Comparison of ENCODE assay signal across 8 cellular contexts in genomic region chr3:20185733-20186599, GRCh38. TPM values are rescaled to one million over a fixed set of nuclear protein-coding genes. Genes with fewer than 3 reads are reported as not detected.
A peak's percentile ranks its signal among the peaks of the same experiment; 100 is the strongest.
DNase-seq lines count a peak whose midpoint lies in the region; TF ChIP-seq lines count a peak whose summit lies in the region.

TSS of gene SGO1 (minus strand) at chr3:20186206. CDS start at chr3:20184027, 2,179 bp downstream.

- no peaks in the 10 kb centered on the region for H3K9me3 Mint-ChIP-seq in HFFc6
- H3K9me3 Mint-ChIP-seq in activated naive CD4-positive, alpha-beta T cell treated with anti-CD3 and anti-CD28 coated beads for 36 hours = no peaks in the 10 kb centered on the region

- TF ChIP-seq CTCF in HFFc6 (IDR thresholded peaks at IDR 0.05) (no peak), NB4 (IDR thresholded peaks at IDR 0.05; ENCODE audit: low read depth, low read length) (no peak)

- CTCF ChIA-PET in activated naive CD4-positive, alpha-beta T cell treated with anti-CD3 and anti-CD28 coated beads for 36 hours (lab: Charles Lee) = interaction anchor here (0.8 to 1.0 kb wide), 3 partner anchors 82 to 320 kb away, joined by 3 read pairs; no protein-coding TSS in a partner anchor

- H3K4me1 Mint-ChIP-seq in HFFc6 (ENCODE audit: low read depth) = no peaks in the 10 kb centered on the region
- H3K4me1 Mint-ChIP-seq in activated naive CD4-positive, alpha-beta T cell treated with anti-CD3 and anti-CD28 coated beads for 36 hours (ENCODE audit: low read depth) = peaks cover 2% of the 10 kb centered on the region

- peak within 1 kb of the TSS; percentile 87 for H3K27ac ChIP-seq in temporal lobe (ENCODE audit: low read depth, low read length)

- no peaks in the 10 kb centered on the region for H3K36me3 Mint-ChIP-seq in HFFc6 (ENCODE audit: low read depth)
- peaks cover 8% of the 10 kb centered on the region for H3K36me3 Mint-ChIP-seq in activated naive CD4-positive, alpha-beta T cell treated with anti-CD3 and anti-CD28 coated beads for 36 hours (ENCODE audit: low read depth)

- H3K27me3 Mint-ChIP-seq in HFFc6 (ENCODE audit: insufficient read depth) = no peaks in the 10 kb centered on the region
- H3K27me3 Mint-ChIP-seq in activated naive CD4-positive, alpha-beta T cell treated with anti-CD3 and anti-CD28 coated beads for 36 hours (ENCODE audit: low read depth) = no peaks in the 10 kb centered on the region

- no peak within 1 kb of the TSS for H3K4me3 Mint-ChIP-seq in HFFc6
- no peak within 1 kb of the TSS for H3K4me3 Mint-ChIP-seq in activated naive CD4-positive, alpha-beta T cell treated with anti-CD3 and anti-CD28 coated beads for 36 hours

- peak within 1 kb of the TSS; percentile 97 for H3K4me3 ChIP-seq in NB4 (ENCODE audit: low read depth, low read length)

- peak; percentile 94 for DNase-seq in GM04504 (ENCODE audit: low read depth)
- peak; percentile 97 for DNase-seq in HFFc6
- DNase-seq in NB4 (ENCODE audit: low read depth) = peak; percentile 99
- DNase-seq in SK-N-DZ (ENCODE audit: low spot score) = peak; percentile 98
- peak; percentile 99 for DNase-seq in activated naive CD4-positive, alpha-beta T cell treated with anti-CD3 and anti-CD28 coated beads for 36 hours
- peak; percentile 96 for DNase-seq in globus pallidus (ENCODE audit: low spot score)
- DNase-seq in nucleus accumbens (lab: John Stamatoyannopoulos, UW) = peak; percentile 85 to 99 (median 97)

- TF ChIP-seq POLR2A in NB4 (IDR thresholded peaks at IDR 0.05; ENCODE audit: extremely low read depth, insufficient read length) = peak; percentile 49

- intact Hi-C loops in activated naive CD4-positive, alpha-beta T cell treated with anti-CD3 and anti-CD28 coated beads for 36 hours (cut with micrococcal nuclease) = loop anchor here (1.0 to 2.0 kb wide), 6 partner anchors 132 to 1629 kb away; partner anchors contain the start of gene RAB5A

- no peak within 1 kb of the TSS for H3K27ac Mint-ChIP-seq in HFFc6
- no peak within 1 kb of the TSS for H3K27ac Mint-ChIP-seq in activated naive CD4-positive, alpha-beta T cell treated with anti-CD3 and anti-CD28 coated beads for 36 hours

RNA-seq across cellular contexts. Expression of gene SGO1, which starts in this region (rescaled TPM):
- total RNA-seq in HFFc6 (2021; fragmentation: NEBNext Ultra II Directional; extraction: Animal tissue kit (Norgen Biotek cat#: 25700)) = 10 to 100 TPM in 5 of 6 experiments, 1 to 10 TPM in 1; 5.6 to 14.3 (median 12.0) TPM
- polyA plus RNA-seq in SK-N-DZ (2014; cell fraction: cytosol; rRNA removed) = 23.1 and 28.5 TPM in 2 replicates
- polyA plus RNA-seq in SK-N-DZ (2014; cell fraction: nucleus; rRNA removed) = 18.1 and 19.7 TPM in 2 replicates
- 10 to 100 TPM; 36.2 to 37.5 TPM for total RNA-seq in activated naive CD4-positive, alpha-beta T cell treated with anti-CD3 and anti-CD28 coated beads for 36 hours
- total RNA-seq in temporal lobe = 2.0 TPM

Comparison
In these comparisons a context has a peak if more than half of its experiments do, and no peak if none do; other contexts are left out.
1. Peak in every context shown above with its lines: DNase-seq, H3K4me3 ChIP-seq and H3K27ac ChIP-seq.